8 cellular contexts compared by ENCODE assay signal in the genomic region with DNA sequence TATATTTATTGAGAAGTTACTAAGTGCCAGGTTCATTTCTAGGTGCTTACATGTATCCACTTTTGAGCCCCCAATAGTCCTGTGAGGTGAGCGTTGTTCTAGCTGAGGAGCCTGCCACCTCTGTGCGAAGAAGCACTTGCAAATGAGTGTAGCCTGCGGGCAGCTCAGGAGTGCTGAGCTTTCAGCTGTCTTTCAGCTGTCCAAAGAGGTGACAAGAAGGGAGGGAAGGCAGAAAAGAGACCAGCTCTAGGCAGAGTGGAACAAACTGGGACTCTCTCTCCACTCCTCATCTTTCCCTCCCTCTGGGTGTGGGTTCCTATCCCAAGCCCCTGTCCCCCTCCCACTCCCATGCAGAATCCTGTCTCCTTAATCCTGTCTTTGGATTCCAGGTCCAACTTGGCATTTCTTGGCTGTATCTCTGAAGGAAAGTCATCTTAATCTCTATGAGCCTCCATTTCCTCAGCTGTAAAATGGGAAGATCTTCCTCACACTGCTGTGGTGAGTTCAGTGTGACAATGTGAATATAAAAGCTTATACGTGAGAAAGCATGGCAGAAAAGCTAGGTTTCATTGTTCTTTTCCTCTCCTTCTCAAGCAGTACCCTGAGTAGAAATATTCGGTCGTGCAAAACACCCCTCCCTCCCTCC. TPM values are rescaled to one million over a fixed set of nuclear protein-coding genes. Genes with fewer than 3 reads are reported as not detected.
DNase-seq lines count a peak whose midpoint lies in the region; ATAC-seq and TF ChIP-seq lines count a peak whose summit lies in the region.

No MANE protein-coding gene starts in this region.

- H3K36me3 ChIP-seq in heart right ventricle (peaks cover 0 to 4% (median 0%) of the 10 kb centered on the region in 9 donors), uterus (no peaks in the 10 kb centered on the region)

- H3K27me3 ChIP-seq in heart right ventricle (no peaks in the 10 kb centered on the region), uterus (no peaks in the 10 kb centered on the region)

- intact Hi-C loops in heart right ventricle (cut with DNase I): loop anchor here (1.0 to 10.0 kb wide), 13 partner anchors 37 to 379 kb away; partner anchors contain the start of genes BMF (in 6 of the 10) and BUB1B (in 4 of the 10)
- intact Hi-C loops in left cardiac atrium (cut with DNase I): loop anchor here (1.0 to 5.0 kb wide), 4 partner anchors 62 to 229 kb away; partner anchors contain the start of gene BMF (in 2 of the 2)
- intact Hi-C loops in uterus (cut with DNase I; ENCODE audit: low total_unique reads): loop anchor here (2.0 kb wide), 1 partner anchor 63 kb away; the partner anchor contains the start of gene BMF

- ATAC-seq in heart right ventricle (peak in 1 of 8 donors; percentile 7), left cardiac atrium (no peak)

- H3K4me3 ChIP-seq in heart right ventricle: peak overlapping the region in 3 of 10 donors; percentile 2 to 22 (median 19)
- no peak overlapping the region for H3K4me3 ChIP-seq in uterus

- peaks cover 3 to 62% (median 54%) of the 10 kb centered on the region in 9 donors for H3K4me1 ChIP-seq in heart right ventricle
- peaks cover 6 to 11% of the 10 kb centered on the region in 2 donors for H3K4me1 ChIP-seq in uterus

- H3K27ac ChIP-seq in heart right ventricle: peak overlapping the region in 8 of 10 donors; percentile 36 to 74 (median 46)
- peak overlapping the region; percentile 55 to 71 for H3K27ac ChIP-seq in uterus

- 83 to 84% methylated on average over 6 of the region's 6 CpGs for WGBS in heart right ventricle, 2 donors

- TF ChIP-seq POLR2A in uterus (IDR thresholded peaks at IDR 0.05): no peak

- DNase-seq in heart right ventricle: no peak
- no peak for DNase-seq in left cardiac atrium
- peak; percentile 61 for DNase-seq in RPMI8226
- peak; percentile 78 for DNase-seq in islet precursor cell
- DNase-seq in uterus: no peak
- DNase-seq in NCI-H2227 (lab: John Stamatoyannopoulos, UW; ENCODE audit: unreplicated experiment): no peak
- no peak for DNase-seq in DMS 273 treated with DMSO at 0.1 percent for 48 hours (lab: John Stamatoyannopoulos, UW)
- no peak for DNase-seq in activated CD4-positive, CD25-positive, alpha-beta regulatory T cell (lab: John Stamatoyannopoulos, UW)

- H3K9me3 ChIP-seq in heart right ventricle (no peaks in the 10 kb centered on the region), uterus (no peaks in the 10 kb centered on the region)

- TF ChIP-seq CTCF in heart right ventricle (IDR thresholded peaks at IDR 0.05) (no peak), uterus (IDR thresholded peaks at IDR 0.05) (no peak)

RNA-seq across cellular contexts. Expression of gene SRP14, which starts 6.7 kb away (rescaled TPM):
- total RNA-seq in heart right ventricle (100 to 1,000 TPM; 189 to 290 (median 210) TPM), left cardiac atrium (100 to 1,000 TPM; 174 to 197 TPM), uterus (100 to 1,000 TPM; 142 to 485 (median 230) TPM)
- 100 to 1,000 TPM; 395 to 699 TPM for polyA plus RNA-seq in heart right ventricle

Comparison
In these comparisons a context has a peak if more than half of its experiments do, and no peak if none do; other contexts are left out.
1. DNase-seq: peak in RPMI8226 (single experiment) and islet precursor cell (single experiment); none in heart right ventricle (0 of 2), left cardiac atrium (single experiment), uterus (0 of 2), NCI-H2227 (single experiment), DMS 273 treated with DMSO at 0.1 percent for 48 hours (single experiment) and activated CD4-positive, CD25-positive, alpha-beta regulatory T cell (0 of 4).